Comparison of ENCODE assay signal across 27 cellular contexts in genomic region chr12:130008241-130008640, GRCh38.
"Had no signal": no experiment of that assay in that cellular context is flagged by ENCODE, and none has a peak within 500 bp of the region (broad histone marks: within the 10 kb centered on the region; RNA-seq: fewer than 3 reads in every experiment).

No MANE protein-coding gene starts in this region.

- ATAC-seq: stimulated activated effector memory CD8-positive, alpha-beta T cell treated with anti-CD3 and anti-CD28 coated beads, Interleukin-12 subunit alpha, Interleukin-12 subunit beta, amount 100 ng/mL, for 72 hours; stimulated activated memory B cell treated with anti-CD40 and anti-IgM and Interleukin-4, amounts not matched to agents 10 μg/mL and 1 μg/mL and 100 μg/mL, for 72 hours; stimulated activated naive B cell treated with anti-CD40 and anti-IgM and Interleukin-4, amounts not matched to agents 10 μg/mL and 1 μg/mL and 100 μg/mL, for 72 hours; stimulated activated naive CD8-positive, alpha-beta T cell treated with anti-CD3 and anti-CD28 coated beads, Interleukin-15, amount 100 ng/mL, for 72 hours; stimulated activated naive CD8-positive, alpha-beta T cell treated with anti-CD3 and anti-CD28 coated beads, Interleukin-15, Interleukin-2, amounts not matched to agents 100 U/mL and 50 U/mL, for 24 hours; upper lobe of right lung had no signal

- H3K27me3 ChIP-seq: testis, thyroid gland, tibial nerve, upper lobe of left lung, uterus, vagina had no signal

- H3K4me3 ChIP-seq: stomach, suprapubic skin, testis, thoracic aorta, thyroid gland, tibial artery, tibial nerve, transverse colon, upper lobe of left lung, upper lobe of right lung, uterus, vagina had no signal

- H3K36me3 ChIP-seq: stomach, suprapubic skin, thoracic aorta, thyroid gland, tibial artery, tibial nerve, transverse colon, upper lobe of left lung, upper lobe of right lung, uterus, vagina had no signal

- H3K9me3 ChIP-seq: stomach, suprapubic skin, testis, thoracic aorta, thyroid gland, tibial artery, tibial nerve, transverse colon, upper lobe of left lung, upper lobe of right lung, uterus, vagina had no signal

- H3K4me1 ChIP-seq: stomach, suprapubic skin, testis, thyroid gland, tibial artery, tibial nerve, transverse colon, upper lobe of left lung, upper lobe of right lung, uterus, vagina had no signal

- DNase-seq: stimulated activated CD4-positive, alpha-beta T cell treated with anti-CD3 and anti-CD28 coated beads, Interleukin-2, amount 100 ng/mL, for 48 hours; stimulated activated CD4-positive, alpha-beta T cell treated with anti-CD3 and anti-CD28 coated beads, Interleukin-4, amount 100 ng/mL, for 1 hour; stimulated activated CD4-positive, alpha-beta T cell treated with anti-CD3 and anti-CD28 coated beads, Interleukin-4, amount 100 ng/mL, for 24 hours; stimulated activated CD4-positive, alpha-beta T cell treated with anti-CD3 and anti-CD28 coated beads, Interleukin-4, amount 100 ng/mL, for 4 hours; stimulated activated CD8-positive, alpha-beta memory T cell treated with anti-CD3 and anti-CD28 coated beads, Interleukin-4, amount 100 ng/mL, for 48 hours; stimulated activated naive B cell treated with anti-CD40 and anti-IgM and Interleukin-4, amounts not matched to agents 10 μg/mL and 1 μg/mL and 100 μg/mL, for 72 hours; stimulated activated naive CD4-positive, alpha-beta T cell; stimulated activated naive CD4-positive, alpha-beta T cell treated with Interleukin-2 at 50 U/mL for 16 hours; stimulated activated naive CD8-positive, alpha-beta T cell treated with anti-CD3 and anti-CD28 coated beads, Interleukin-15, amount 100 ng/mL, for 72 hours; stimulated activated naive CD8-positive, alpha-beta T cell treated with anti-CD3 and anti-CD28 coated beads, Interleukin-15, Interleukin-2, amounts not matched to agents 100 U/mL and 50 U/mL, for 24 hours; stomach; substantia nigra; testis; thyroid gland; tibial artery; transverse colon; trophoblast cell; upper lobe of right lung; uterus had no signal

- FAIRE-seq: urothelium cell line had no signal

- H3K27ac ChIP-seq: stomach, suprapubic skin, testis, thoracic aorta, thyroid gland, tibial artery, tibial nerve, transverse colon, upper lobe of left lung, upper lobe of right lung, uterus, vagina had no signal
